Comparison of ENCODE assay signal across 22 cellular contexts in the genomic region with DNA sequence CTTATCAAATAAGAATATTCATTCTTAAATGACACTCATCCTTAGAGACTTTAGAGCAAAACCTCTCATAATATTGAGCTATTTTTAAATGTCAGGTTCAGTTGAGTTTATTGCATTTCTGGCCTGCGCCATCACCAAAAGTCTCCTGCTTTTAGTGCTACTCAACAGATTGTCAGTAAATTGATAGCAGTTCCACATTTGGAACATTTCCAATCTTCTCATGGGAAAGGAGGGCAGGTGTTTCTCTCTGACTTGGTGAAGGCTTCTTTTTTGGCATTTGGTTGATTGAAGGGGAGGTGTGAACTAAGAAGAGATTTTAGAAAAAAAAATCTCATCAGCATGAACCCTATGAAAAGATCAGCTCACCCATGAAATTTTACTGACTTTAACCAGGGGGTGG.
A peak's percentile ranks its signal among the peaks of the same experiment; 100 is the strongest.
DNase-seq lines count a peak whose midpoint lies in the region; ATAC-seq and TF ChIP-seq lines count a peak whose summit lies in the region.
"Had no signal": no experiment of that assay in that cellular context is flagged by ENCODE, and none has a peak within 500 bp of the region (broad histone marks: within the 10 kb centered on the region; RNA-seq: fewer than 3 reads in every experiment).

No MANE protein-coding gene starts in this region.

- H3K4me3 Mint-ChIP-seq in brain: no peak overlapping the region
- H3K4me3 Mint-ChIP-seq: CD4-positive, alpha-beta T cell; immature natural killer cell had no signal

- TF ChIP-seq CTCF in brain (conservative IDR thresholded peaks at IDR 0.05): no peak

- H3K9me3 Mint-ChIP-seq in brain: peaks cover 8 to 22% (median 10%) of the 10 kb centered on the region in 5 experiments
- H3K9me3 Mint-ChIP-seq: CD4-positive, alpha-beta T cell had no signal

- peaks cover 12% of the 10 kb centered on the region for H3K36me3 Mint-ChIP-seq in brain

- H3K27me3 Mint-ChIP-seq in brain: no peaks in the 10 kb centered on the region

- peak; percentile 99 for DNase-seq in DMS79 treated with DMSO at 0.1 percent for 48 hours (lab: John Stamatoyannopoulos, UW)
- DNase-seq in NCI-H146 (lab: John Stamatoyannopoulos, UW): peak; percentile 53
- DNase-seq in NCI-H2196 (lab: John Stamatoyannopoulos, UW; ENCODE audit: unreplicated experiment): peak; percentile 62
- no peak for DNase-seq in activated CD8-positive, alpha-beta memory T cell treated with anti-CD3 and anti-CD28 coated beads for 24 hours
- no peak for DNase-seq in globus pallidus (ENCODE audit: low spot score)
- DNase-seq: activated CD4-positive, CD25-positive, alpha-beta regulatory T cell treated with anti-CD3 and anti-CD28 coated beads, Interleukin-2, amount 50 U/mL, for 72 hours; activated naive CD4-positive, alpha-beta T cell treated with anti-CD3 and anti-CD28 coated beads, Interleukin-2, amount 50 U/mL, for 16 hours; activated T-cell treated with anti-CD3 and anti-CD28 coated beads, Interleukin-2, amount 50 U/mL, for 48 hours; anterior cingulate cortex; CD4-positive, alpha-beta T cell; dorsolateral prefrontal cortex; H7; immature natural killer cell; KG1; left ventricle myocardium superior; mucosa of descending colon; psoas muscle; RPMI8226; small intestine; stimulated activated naive CD4-positive, alpha-beta T cell treated with Interleukin-2 at 50 U/mL for 16 hours had no signal

- H3K4me1 Mint-ChIP-seq in brain: peaks cover 43% of the 10 kb centered on the region

- H3K27ac Mint-ChIP-seq in brain: peak overlapping the region in 4 of 5 experiments; percentile 16 to 84 (median 29)
- H3K27ac Mint-ChIP-seq: CD4-positive, alpha-beta T cell; immature natural killer cell had no signal

- no peak for ATAC-seq in HG03175 (IDR thresholded peaks at IDR 0.05; ENCODE audit: unreplicated experiment)
- ATAC-seq: mucosa of descending colon, psoas muscle had no signal

Comparison
In these comparisons a context has a peak if more than half of its experiments do, and no peak if none do; other contexts are left out.
1. DNase-seq: peak in DMS79 treated with DMSO at 0.1 percent for 48 hours (single experiment), NCI-H146 (single experiment) and NCI-H2196 (single experiment); none in activated CD8-positive, alpha-beta memory T cell treated with anti-CD3 and anti-CD28 coated beads for 24 hours (single experiment) and globus pallidus (single experiment).